In the genomic region with DNA sequence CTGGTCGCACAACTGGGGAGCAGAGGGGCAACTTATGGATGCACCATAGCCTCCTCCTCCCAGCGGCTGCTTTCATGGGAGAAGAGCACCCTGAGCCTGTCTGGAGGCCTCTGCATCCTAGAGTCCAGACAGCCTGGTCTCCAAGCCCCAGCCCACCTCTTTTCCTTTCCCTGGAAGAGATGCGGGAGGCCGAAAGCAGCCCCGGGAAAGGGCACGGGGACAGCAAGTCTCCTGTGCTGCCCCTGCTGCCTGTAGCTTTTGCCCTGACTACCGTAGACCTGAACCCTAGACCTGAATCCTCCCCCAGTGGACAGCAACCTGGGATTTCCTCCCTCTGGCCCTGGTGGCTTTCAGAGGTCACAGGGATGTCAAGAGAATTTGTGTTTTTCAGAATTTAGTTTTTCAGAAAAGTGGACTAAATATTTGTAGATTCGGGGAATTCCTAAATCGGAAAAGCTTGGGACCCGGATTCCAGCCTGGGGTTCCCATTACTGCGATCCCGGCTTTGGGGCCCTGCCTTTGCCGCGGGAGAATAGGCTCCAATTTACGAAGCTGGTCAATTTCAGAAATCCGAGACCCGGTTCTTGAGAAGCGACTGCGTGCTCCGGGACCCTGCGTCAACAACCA, we compare ENCODE assay signal across 24 cellular contexts. TPM values are rescaled to one million over a fixed set of nuclear protein-coding genes. Genes with fewer than 3 reads are reported as not detected.
DNase-seq lines count a peak whose midpoint lies in the region; ATAC-seq, FAIRE-seq and TF ChIP-seq lines count a peak whose summit lies in the region.
"Had no signal": no experiment of that assay in that cellular context is flagged by ENCODE, and none has a peak within 500 bp of the region (broad histone marks: within the 10 kb centered on the region; RNA-seq: fewer than 3 reads in every experiment).

No MANE protein-coding gene starts in this region.

- DNase-seq in activated naive CD8-positive, alpha-beta T cell treated with anti-CD3 and anti-CD28 coated beads for 36 hours: no peak
- no peak for DNase-seq in endothelial cell of umbilical vein (ENCODE audit: low read depth, low spot score)
- no peak for DNase-seq in naive thymus-derived CD8-positive, alpha-beta T cell
- DNase-seq in NCI-H526 treated with DMSO at 0.1 percent for 48 hours (lab: John Stamatoyannopoulos, UW): no peak
- DNase-seq in H54 (ENCODE audit: insufficient read length, low spot score): no peak
- DNase-seq in amygdala (lab: John Stamatoyannopoulos, UW): no peak
- no peak for DNase-seq in middle frontal gyrus (ENCODE audit: extremely low spot score, low spot score)
- DNase-seq: activated naive CD4-positive, alpha-beta T cell treated with anti-CD3 and anti-CD28 coated beads, Interleukin-2, amount 50 U/mL, for 16 hours; CD4-positive, CD25-positive, alpha-beta regulatory T cell; DND-41; KBM-7; NCI-H1092; NCI-H2081 treated with DMSO at 0.1 percent for 48 hours; NCI-H510A; thyroid gland had no signal

- H3K27ac Mint-ChIP-seq in activated naive CD8-positive, alpha-beta T cell: no peak overlapping the region
- H3K27ac Mint-ChIP-seq in activated naive CD8-positive, alpha-beta T cell treated with anti-CD3 and anti-CD28 coated beads for 36 hours: no peak overlapping the region
- no peak overlapping the region for H3K27ac Mint-ChIP-seq in naive thymus-derived CD8-positive, alpha-beta T cell
- H3K27ac Mint-ChIP-seq: natural killer cell treated with Interleukin-12 subunit alpha and Interleukin-12 subunit beta and Interleukin-15 and Interleukin-18, amount 100 ng/mL, for 72 hours had no signal

- H3K9ac ChIP-seq in endothelial cell of umbilical vein (replicated peaks; ENCODE audit: extremely low read depth, insufficient read depth, low read length): no peak overlapping the region

- H3K4me2 ChIP-seq in endothelial cell of umbilical vein (ENCODE audit: insufficient read depth, low read length): no peak overlapping the region

- H3K36me3 ChIP-seq in endothelial cell of umbilical vein (ENCODE audit: control insufficient read depth in 2 of 2, extremely low read depth in 1 of 2, insufficient read depth in 2 of 2, low read length in 2 of 2): no peaks in the 10 kb centered on the region
- H3K36me3 ChIP-seq: thyroid gland had no signal

- H3K79me2 ChIP-seq in endothelial cell of umbilical vein (ENCODE audit: control insufficient read depth, insufficient read depth, low read length): no peaks in the 10 kb centered on the region

- no peak for ATAC-seq in naive thymus-derived CD8-positive, alpha-beta T cell
- ATAC-seq: HCT116; natural killer cell treated with Interleukin-12 subunit alpha and Interleukin-12 subunit beta and Interleukin-15 and Interleukin-18, amount 100 ng/mL, for 72 hours had no signal

- peaks cover 18% of the 10 kb centered on the region for H3K4me1 Mint-ChIP-seq in activated naive CD8-positive, alpha-beta T cell (ENCODE audit: low read depth)
- peaks cover 10% of the 10 kb centered on the region for H3K4me1 Mint-ChIP-seq in activated naive CD8-positive, alpha-beta T cell treated with anti-CD3 and anti-CD28 coated beads for 36 hours
- H3K4me1 Mint-ChIP-seq in naive thymus-derived CD8-positive, alpha-beta T cell: peaks cover 7 to 29% (median 25%) of the 10 kb centered on the region in 4 donors

- no TSS peak for BruUV-seq in endothelial cell of umbilical vein (replicated peaks; lab: Mats Ljungman, UMichigan)

- H3K9me1 ChIP-seq in endothelial cell of umbilical vein (replicated peaks; ENCODE audit: control insufficient read depth, extremely low read depth, insufficient read depth, low read length): no peaks in the 10 kb centered on the region

- H3K4me3 Mint-ChIP-seq in activated naive CD8-positive, alpha-beta T cell: peak overlapping the region; percentile 20
- no peak overlapping the region for H3K4me3 Mint-ChIP-seq in activated naive CD8-positive, alpha-beta T cell treated with anti-CD3 and anti-CD28 coated beads for 36 hours
- peak overlapping the region in 8 of 10 donors; percentile 22 to 64 (median 42) for H3K4me3 Mint-ChIP-seq in naive thymus-derived CD8-positive, alpha-beta T cell
- H3K4me3 Mint-ChIP-seq: CD4-positive, CD25-positive, alpha-beta regulatory T cell; natural killer cell treated with Interleukin-12 subunit alpha and Interleukin-12 subunit beta and Interleukin-15 and Interleukin-18, amount 100 ng/mL, for 72 hours had no signal

- peaks cover 3% of the 10 kb centered on the region for H3K4me1 ChIP-seq in endothelial cell of umbilical vein (ENCODE audit: control insufficient read depth, extremely low read depth, insufficient read depth, low read length)

- H2AFZ ChIP-seq in endothelial cell of umbilical vein (ENCODE audit: low read depth, low read length): no peak overlapping the region

- intact Hi-C loops in endothelial cell of umbilical vein (cut with micrococcal nuclease): no loop called here

- CTCF ChIA-PET in endothelial cell of umbilical vein (lab: Charles Lee): no interaction called here

- peaks cover 40% of the 10 kb centered on the region for H3K27me3 Mint-ChIP-seq in activated naive CD8-positive, alpha-beta T cell
- peaks cover 84% of the 10 kb centered on the region for H3K27me3 Mint-ChIP-seq in activated naive CD8-positive, alpha-beta T cell treated with anti-CD3 and anti-CD28 coated beads for 36 hours
- peaks cover 31 to 83% (median 66%) of the 10 kb centered on the region in 5 donors for H3K27me3 Mint-ChIP-seq in naive thymus-derived CD8-positive, alpha-beta T cell

- H3K36me3 Mint-ChIP-seq in activated naive CD8-positive, alpha-beta T cell: no peaks in the 10 kb centered on the region
- H3K36me3 Mint-ChIP-seq in activated naive CD8-positive, alpha-beta T cell treated with anti-CD3 and anti-CD28 coated beads for 36 hours: no peaks in the 10 kb centered on the region
- H3K36me3 Mint-ChIP-seq in naive thymus-derived CD8-positive, alpha-beta T cell: peaks cover 0 to 2% (median 0%) of the 10 kb centered on the region in 3 donors
- H3K36me3 Mint-ChIP-seq: CD4-positive, CD25-positive, alpha-beta regulatory T cell; natural killer cell treated with Interleukin-12 subunit alpha and Interleukin-12 subunit beta and Interleukin-15 and Interleukin-18, amount 100 ng/mL, for 72 hours had no signal

- dilution Hi-C loops in endothelial cell of umbilical vein (cut with MboI; ENCODE audit: extremely low pct_ligation_motif_present, low sequenced_read_pairs): no loop called here

- no peaks in the 10 kb centered on the region for H3K9me3 Mint-ChIP-seq in activated naive CD8-positive, alpha-beta T cell (ENCODE audit: low read depth)
- no peaks in the 10 kb centered on the region for H3K9me3 Mint-ChIP-seq in activated naive CD8-positive, alpha-beta T cell treated with anti-CD3 and anti-CD28 coated beads for 36 hours
- no peaks in the 10 kb centered on the region for H3K9me3 Mint-ChIP-seq in naive thymus-derived CD8-positive, alpha-beta T cell
- H3K9me3 Mint-ChIP-seq: natural killer cell treated with Interleukin-12 subunit alpha and Interleukin-12 subunit beta and Interleukin-15 and Interleukin-18, amount 100 ng/mL, for 72 hours had no signal

- peaks cover 86 to 96% of the 10 kb centered on the region in 2 experiments for H3K27me3 ChIP-seq in endothelial cell of umbilical vein (ENCODE audit: control insufficient read depth in 2 of 2, insufficient read depth in 2 of 2, low read length in 2 of 2)

- H3K27ac ChIP-seq in endothelial cell of umbilical vein (ENCODE audit: insufficient read depth, low read depth, low read length): no peak overlapping the region
- H3K27ac ChIP-seq: HL-60, thyroid gland had no signal

- no peak for TF ChIP-seq POLR2A in endothelial cell of umbilical vein (IDR thresholded peaks at IDR 0.05; ENCODE audit: low read depth, low read length)
- TF ChIP-seq POLR2A in H54 (IDR thresholded peaks at IDR 0.05; ENCODE audit: low read depth, low read length): no peak

- H3K4me3 ChIP-seq in endothelial cell of umbilical vein (replicated peaks in 1 of 3; ENCODE audit: insufficient read depth in 1 of 3, low read depth in 1 of 3, low read length in 3 of 3): no peak overlapping the region
- H3K4me3 ChIP-seq: thyroid gland had no signal

- no peak for FAIRE-seq in endothelial cell of umbilical vein (lab: Jason Lieb, UNC)
- FAIRE-seq in H54 (lab: Jason Lieb, UNC): no peak
- FAIRE-seq: A549, bronchial epithelial cell, GM18507 had no signal

- POLR2A ChIA-PET in endothelial cell of umbilical vein (lab: Charles Lee): no interaction called here
- POLR2A ChIA-PET in naive thymus-derived CD8-positive, alpha-beta T cell (lab: Charles Lee): interaction anchor here (1.2 kb wide), 1 partner anchor 14 kb away, joined by 3 read pairs; no protein-coding TSS in a partner anchor

- TF ChIP-seq CTCF in endothelial cell of umbilical vein (IDR thresholded peaks at IDR 0.05; ENCODE audit: extremely low read depth in 1 of 2, insufficient read depth in 1 of 2, low read depth in 1 of 2, low read length in 2 of 2): no peak

- H3K9me3 ChIP-seq in endothelial cell of umbilical vein (replicated peaks; ENCODE audit: control insufficient read depth, insufficient read depth, low read length): no peaks in the 10 kb centered on the region
- H3K9me3 ChIP-seq: A549, thyroid gland had no signal

- no peaks in the 10 kb centered on the region for H4K20me1 ChIP-seq in endothelial cell of umbilical vein (replicated peaks; ENCODE audit: control insufficient read depth, extremely low read depth, insufficient read depth, low read length)

TF ChIP-seq in endothelial cell of umbilical vein, 7 proteins besides CTCF, POLR2A, EP300 and RAD21:
- TF ChIP-seq EZH2 (IDR thresholded peaks at IDR 0.05; ENCODE audit: borderline replicate concordance, low read depth, low read length, severe bottlenecking) (peak; percentile 30), MYC (IDR thresholded peaks at IDR 0.05; ENCODE audit: low read depth, low read length) (no peak)
TF ChIP-seq in endothelial cell of umbilical vein: peak in this region for 1.

RNA-seq across cellular contexts. Expression of gene PITX1, which starts 4.3 kb away (rescaled TPM):
- not detected for total RNA-seq in activated naive CD8-positive, alpha-beta T cell treated with anti-CD3 and anti-CD28 coated beads for 36 hours
- 0.42 and 6.0 TPM in 2 replicates for total RNA-seq in endothelial cell of umbilical vein
- polyA plus RNA-seq in endothelial cell of umbilical vein: 0.48 and 0.65 TPM in 2 replicates
- polyA plus RNA-seq in endothelial cell of umbilical vein (2011; cell fraction: cytosol; rRNA removed): 0.34 TPM in 2 replicates
- 0.14 and 0.24 TPM in 2 replicates for polyA plus RNA-seq in endothelial cell of umbilical vein (2011; cell fraction: nucleus; rRNA removed)
- 0.08 TPM in 1 of 2 replicates, not detected in the other for polyA plus RNA-seq in endothelial cell of umbilical vein (2012)
- polyA minus RNA-seq in endothelial cell of umbilical vein: 0.90 and 2.1 TPM in 2 replicates
- polyA minus RNA-seq in endothelial cell of umbilical vein (2011; cell fraction: cytosol; rRNA and poly(A)+ RNA removed): 76.4 TPM
- 0.53 and 0.77 TPM in 2 replicates for polyA minus RNA-seq in endothelial cell of umbilical vein (2011; cell fraction: nucleus; rRNA and poly(A)+ RNA removed)
- not detected for total RNA-seq in naive thymus-derived CD8-positive, alpha-beta T cell
- not detected for polyA plus RNA-seq in naive thymus-derived CD8-positive, alpha-beta T cell
- total RNA-seq: CD4-positive, CD25-positive, alpha-beta regulatory T cell; dermis microvascular lymphatic vessel endothelial cell; liver; natural killer cell treated with Interleukin-12 subunit alpha and Interleukin-12 subunit beta and Interleukin-15 and Interleukin-18, amount 100 ng/mL, for 72 hours had no signal
- polyA plus RNA-seq: CD4-positive, CD25-positive, alpha-beta regulatory T cell had no signal
